ENCODE assay signal across 23 cellular contexts in genomic region chr1:82387070-82387366, GRCh38.
A peak's percentile ranks its signal among the peaks of the same experiment; 100 is the strongest.
DNase-seq lines count a peak whose midpoint lies in the region; ATAC-seq lines count a peak whose summit lies in the region.
"Had no signal": no experiment of that assay in that cellular context is flagged by ENCODE, and none has a peak within 500 bp of the region (broad histone marks: within the 10 kb centered on the region; RNA-seq: fewer than 3 reads in every experiment).

No MANE protein-coding gene starts in this region.

- H3K4me1 ChIP-seq in ACC112 (ENCODE audit: control insufficient read depth, insufficient read depth, low read length, unreplicated experiment): peaks cover 15% of the 10 kb centered on the region
- H3K4me1 ChIP-seq: BE2C had no signal

- H3K36me3 ChIP-seq in ACC112 (ENCODE audit: insufficient read depth, low read length): no peaks in the 10 kb centered on the region
- H3K36me3 ChIP-seq: BE2C, MG63 had no signal

- no peak for ATAC-seq in HG03342 (IDR thresholded peaks at IDR 0.05; ENCODE audit: unreplicated experiment)

- peak; percentile 2 for DNase-seq in NCI-H1092 (lab: John Stamatoyannopoulos, UW)
- DNase-seq in NCI-H1092 treated with DMSO at 0.1 percent for 48 hours (lab: John Stamatoyannopoulos, UW): no peak
- DNase-seq in NCI-H128 (lab: John Stamatoyannopoulos, UW; ENCODE audit: unreplicated experiment): peak; percentile 48
- peak; percentile 0 for DNase-seq in NCI-H69 (lab: John Stamatoyannopoulos, UW)
- DNase-seq in HuH-7.5 (ENCODE audit: low spot score): no peak
- DNase-seq in NCI-H1694 (lab: John Stamatoyannopoulos, UW): no peak
- DNase-seq: ACHN; BE2C; CD8-positive, alpha-beta memory T cell; DMS 273 treated with DMSO at 0.1 percent for 48 hours; H9; HFFc6; IMR-90; KG1; MG63; NCI-H2171; NCI-H226; SIG-M5 had no signal

- H3K79me2 ChIP-seq in ACC112 (ENCODE audit: control insufficient read depth, insufficient read depth, low read length, unreplicated experiment): no peaks in the 10 kb centered on the region

- no peaks in the 10 kb centered on the region for H3K27me3 ChIP-seq in ACC112 (ENCODE audit: insufficient read depth, low read length)
- H3K27me3 ChIP-seq: BE2C, MG63 had no signal

- no peak overlapping the region for H3K4me3 ChIP-seq in ACC112 (ENCODE audit: low read depth, low read length)
- H3K4me3 ChIP-seq: GM23248, MG63, SK-N-MC had no signal

- peak overlapping the region; percentile 6 for H2AFZ ChIP-seq in ACC112 (ENCODE audit: low read length, unreplicated experiment)
- H2AFZ ChIP-seq: GM23248 had no signal

- no peak overlapping the region for H3K27ac ChIP-seq in ACC112 (ENCODE audit: low read depth, low read length)
- H3K27ac ChIP-seq: 22Rv1, GM23248, SK-N-MC had no signal

Comparison
In these comparisons a context has a peak if more than half of its experiments do, and no peak if none do; other contexts are left out.
1. DNase-seq: peak in NCI-H1092 (single experiment), NCI-H128 (single experiment) and NCI-H69 (single experiment); none in NCI-H1092 treated with DMSO at 0.1 percent for 48 hours (single experiment), HuH-7.5 (single experiment) and NCI-H1694 (single experiment).